In the genomic region with DNA sequence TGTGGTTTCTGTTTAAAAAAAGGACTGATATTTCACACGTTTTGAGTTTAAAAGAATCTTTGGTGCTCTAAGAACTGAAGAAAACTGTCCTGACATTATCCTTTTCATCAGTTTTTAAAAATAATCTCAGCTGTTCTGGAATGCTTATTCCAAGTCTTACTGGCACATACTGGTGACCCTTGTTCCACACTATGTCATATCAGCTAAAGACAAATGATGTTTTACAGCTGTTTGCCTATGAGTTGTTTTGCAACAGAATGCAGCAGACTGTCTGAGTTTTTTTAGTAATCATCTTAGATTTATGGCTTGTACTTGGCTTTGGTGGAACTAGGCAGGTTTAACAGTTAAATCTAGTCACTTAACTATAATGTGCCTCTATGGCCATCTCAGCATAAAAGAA, we compare ENCODE assay signal across 22 cellular contexts.
DNase-seq lines count a peak whose midpoint lies in the region; ATAC-seq and TF ChIP-seq lines count a peak whose summit lies in the region.
"Had no signal": no experiment of that assay in that cellular context is flagged by ENCODE, and none has a peak within 500 bp of the region (broad histone marks: within the 10 kb centered on the region; RNA-seq: fewer than 3 reads in every experiment).

No MANE protein-coding gene starts in this region.

- peaks cover 13% of the 10 kb centered on the region for H3K9me3 Mint-ChIP-seq in mesothelial cell of epicardium

- no peak overlapping the region for H3K4me3 Mint-ChIP-seq in mesothelial cell of epicardium
- H3K4me3 Mint-ChIP-seq: CD4-positive, alpha-beta memory T cell; H9; HFFc6 had no signal

- DNase-seq in Right ventricle myocardium inferior (ENCODE audit: missing footprints) (no peak), right atrium auricular region (ENCODE audit: low spot score) (no peak), left cardiac atrium (no peak), mucosa of descending colon (peak in 1 of 3 donors; percentile 2), upper lobe of left lung (no peak), mesothelial cell of epicardium (ENCODE audit: low spot score in 2 of 2, unreplicated experiment in 2 of 2) (no peak), LoVo (ENCODE audit: low spot score) (no peak)
- DNase-seq: 8988T; CD4-positive, alpha-beta memory T cell; DMS 273 treated with DMSO at 0.1 percent for 48 hours; DMS79 treated with DMSO at 0.1 percent for 48 hours; H9; HFFc6; Kasumi-1; MG63; NCI-H1417; NCI-H1694 treated with DMSO at 0.1 percent for 48 hours; NCI-H446; NCI-H526 had no signal

- H3K36me3 Mint-ChIP-seq in mesothelial cell of epicardium: no peaks in the 10 kb centered on the region
- H3K36me3 Mint-ChIP-seq: CD4-positive, alpha-beta memory T cell had no signal

- peaks cover 10% of the 10 kb centered on the region for H3K4me1 Mint-ChIP-seq in mesothelial cell of epicardium
- H3K4me1 Mint-ChIP-seq: CD4-positive, alpha-beta memory T cell had no signal

- no peak overlapping the region for H3K27ac Mint-ChIP-seq in mesothelial cell of epicardium
- H3K27ac Mint-ChIP-seq: CD4-positive, alpha-beta memory T cell; H9; HFFc6 had no signal

- no peak for TF ChIP-seq CTCF in right atrium auricular region (IDR thresholded peaks at IDR 0.05)
- TF ChIP-seq CTCF in mucosa of descending colon (IDR thresholded peaks at IDR 0.05): no peak
- TF ChIP-seq CTCF in upper lobe of left lung (IDR thresholded peaks at IDR 0.05): no peak
- no peak for TF ChIP-seq CTCF in mesothelial cell of epicardium (IDR thresholded peaks at IDR 0.05; ENCODE audit: unreplicated experiment)

- no peak overlapping the region for H3K27ac ChIP-seq in right atrium auricular region
- H3K27ac ChIP-seq in upper lobe of left lung: no peak overlapping the region
- H3K27ac ChIP-seq: BLaER1 treated with 17β-estradiol and CSF1 and Interleukin-3, amounts not matched to agents 10 nM and 100 nM; RWPE1 had no signal

- 44 to 46% methylated on average over 1 of the region's 1 CpG for WGBS in upper lobe of left lung, 2 donors

- no peaks in the 10 kb centered on the region for H3K9me3 ChIP-seq in right atrium auricular region
- H3K9me3 ChIP-seq in mucosa of descending colon: peaks cover 5% of the 10 kb centered on the region
- peaks cover 0 to 10% (median 0%) of the 10 kb centered on the region in 4 donors for H3K9me3 ChIP-seq in upper lobe of left lung
- H3K9me3 ChIP-seq: MG63 had no signal

- TF ChIP-seq POLR2A in upper lobe of left lung (IDR thresholded peaks at IDR 0.05): no peak

- ATAC-seq in Right ventricle myocardium inferior (peak; percentile 90), left cardiac atrium (peak; percentile 76 to 88), mucosa of descending colon (peak; percentile 93), upper lobe of left lung (ENCODE audit: low FRiP score in 2 of 2) (peak; percentile 40 to 53), SK-N-SH treated with all-trans-retinoic acid at 6 μM for 48 hours (no peak)

- TF ChIP-seq EP300 in upper lobe of left lung (IDR thresholded peaks at IDR 0.05): no peak

- intact Hi-C loops in Right ventricle myocardium inferior (cut with DNase I): no loop called here
- intact Hi-C loops in left cardiac atrium (cut with DNase I): no loop called here
- intact Hi-C loops in mucosa of descending colon (cut with DNase I, micrococcal nuclease): no loop called here

- no peaks in the 10 kb centered on the region for H3K27me3 ChIP-seq in right atrium auricular region
- H3K27me3 ChIP-seq in upper lobe of left lung: no peaks in the 10 kb centered on the region
- H3K27me3 ChIP-seq: BLaER1 treated with 17β-estradiol and CSF1 and Interleukin-3, amounts not matched to agents 10 nM and 100 nM had no signal

- H3K4me1 ChIP-seq in right atrium auricular region (no peaks in the 10 kb centered on the region), mucosa of descending colon (ENCODE audit: low read depth) (peaks cover 6% of the 10 kb centered on the region), upper lobe of left lung (no peaks in the 10 kb centered on the region)
- H3K4me1 ChIP-seq: BLaER1 treated with 17β-estradiol and CSF1 and Interleukin-3, amounts not matched to agents 10 nM and 100 nM had no signal

- H3K36me3 ChIP-seq in right atrium auricular region (no peaks in the 10 kb centered on the region), mucosa of descending colon (ENCODE audit: low read depth) (no peaks in the 10 kb centered on the region), upper lobe of left lung (no peaks in the 10 kb centered on the region)
- H3K36me3 ChIP-seq: BLaER1 treated with 17β-estradiol and CSF1 and Interleukin-3, amounts not matched to agents 10 nM and 100 nM; MG63 had no signal

- no peaks in the 10 kb centered on the region for H3K27me3 Mint-ChIP-seq in mesothelial cell of epicardium (ENCODE audit: low read depth)
- H3K27me3 Mint-ChIP-seq: CD4-positive, alpha-beta memory T cell had no signal

- H3K4me3 ChIP-seq in right atrium auricular region (no peak overlapping the region), mucosa of descending colon (no peak overlapping the region), upper lobe of left lung (no peak overlapping the region)
- H3K4me3 ChIP-seq: BLaER1 treated with 17β-estradiol and CSF1 and Interleukin-3, amounts not matched to agents 10 nM and 100 nM; MG63 had no signal

TF ChIP-seq in SK-N-SH treated with all-trans-retinoic acid at 6 μM for 48 hours, 23 proteins besides CTCF, POLR2A, EP300 and RAD21:
- TF ChIP-seq ZNF565 (CRISPR knock-in tag; conservative IDR thresholded peaks at IDR 0.05; ENCODE audit: low read depth): no peak
- no peak for TF ChIP-seq GLIS3 (CRISPR knock-in tag; IDR thresholded peaks at IDR 0.05)
